1 cellular context compared by ENCODE assay signal in the genomic region with DNA sequence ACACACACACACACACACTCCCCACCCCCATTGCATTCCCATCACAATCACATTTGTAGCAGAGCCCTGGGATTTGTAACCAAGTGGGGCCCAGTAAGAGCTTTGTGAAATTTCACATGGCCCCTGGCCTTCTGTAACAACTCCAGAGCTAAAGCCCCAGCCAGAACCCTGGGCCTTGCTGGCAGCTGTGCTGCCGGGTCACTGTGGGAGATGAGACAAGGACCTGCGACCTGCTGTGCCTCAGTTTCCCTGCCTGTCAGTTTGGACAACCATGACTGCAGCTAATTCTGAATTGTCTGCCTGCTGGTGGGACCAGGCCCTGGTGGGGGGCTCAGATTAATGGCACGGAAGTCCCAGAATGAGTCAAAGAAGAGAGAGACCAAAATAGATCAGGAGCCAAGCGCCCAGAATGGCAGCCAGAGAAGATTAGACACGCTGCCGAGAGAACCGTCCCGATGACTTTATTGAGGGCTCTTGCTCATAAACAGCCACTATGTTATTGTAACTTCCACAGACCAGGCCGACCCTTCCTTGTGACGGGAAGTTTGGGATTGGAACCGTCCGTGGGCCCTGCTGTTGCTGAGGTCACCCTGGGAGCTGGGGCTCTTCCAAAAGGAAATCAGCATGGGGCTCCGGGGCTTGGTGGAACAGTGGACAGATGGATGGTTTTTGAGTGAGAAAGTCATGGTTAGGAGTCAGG.
TF ChIP-seq lines count a peak whose summit lies in the region.

No MANE protein-coding gene starts in this region.

TF ChIP-seq in IMR-90, 13 proteins besides CTCF, POLR2A, EP300 and RAD21 (continued from another document):
- TF ChIP-seq, protein P1, sequence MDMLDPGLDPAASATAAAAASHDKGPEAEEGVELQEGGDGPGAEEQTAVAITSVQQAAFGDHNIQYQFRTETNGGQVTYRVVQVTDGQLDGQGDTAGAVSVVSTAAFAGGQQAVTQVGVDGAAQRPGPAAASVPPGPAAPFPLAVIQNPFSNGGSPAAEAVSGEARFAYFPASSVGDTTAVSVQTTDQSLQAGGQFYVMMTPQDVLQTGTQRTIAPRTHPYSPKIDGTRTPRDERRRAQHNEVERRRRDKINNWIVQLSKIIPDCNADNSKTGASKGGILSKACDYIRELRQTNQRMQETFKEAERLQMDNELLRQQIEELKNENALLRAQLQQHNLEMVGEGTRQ (IDR thresholded peaks at IDR 0.05; ENCODE audit: low read depth, low read length) = no peak
- TF ChIP-seq CEBPB (IDR thresholded peaks at IDR 0.05; ENCODE audit: low read depth, low read length) = no peak
- no peak for TF ChIP-seq MAZ (IDR thresholded peaks at IDR 0.05; ENCODE audit: borderline replicate concordance, low read depth, low read length)
- TF ChIP-seq FOS (IDR thresholded peaks at IDR 0.05; ENCODE audit: low read depth, low read length) = no peak
- no peak for TF ChIP-seq RFX5 (IDR thresholded peaks at IDR 0.05; ENCODE audit: low read depth, low read length)
- no peak for TF ChIP-seq BHLHE40 (IDR thresholded peaks at IDR 0.05; ENCODE audit: low read depth, low read length)
- TF ChIP-seq MAFK (IDR thresholded peaks at IDR 0.05; ENCODE audit: low read depth, low read length) = no peak
- no peak for TF ChIP-seq NFE2L2 (IDR thresholded peaks at IDR 0.05; ENCODE audit: low read depth, low read length)
- TF ChIP-seq, protein P2, sequence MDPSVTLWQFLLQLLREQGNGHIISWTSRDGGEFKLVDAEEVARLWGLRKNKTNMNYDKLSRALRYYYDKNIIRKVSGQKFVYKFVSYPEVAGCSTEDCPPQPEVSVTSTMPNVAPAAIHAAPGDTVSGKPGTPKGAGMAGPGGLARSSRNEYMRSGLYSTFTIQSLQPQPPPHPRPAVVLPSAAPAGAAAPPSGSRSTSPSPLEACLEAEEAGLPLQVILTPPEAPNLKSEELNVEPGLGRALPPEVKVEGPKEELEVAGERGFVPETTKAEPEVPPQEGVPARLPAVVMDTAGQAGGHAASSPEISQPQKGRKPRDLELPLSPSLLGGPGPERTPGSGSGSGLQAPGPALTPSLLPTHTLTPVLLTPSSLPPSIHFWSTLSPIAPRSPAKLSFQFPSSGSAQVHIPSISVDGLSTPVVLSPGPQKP (IDR thresholded peaks at IDR 0.05; ENCODE audit: borderline replicate concordance, low read depth, low read length) = no peak
- TF ChIP-seq MXI1 (IDR thresholded peaks at IDR 0.05; ENCODE audit: borderline replicate concordance, low read depth, low read length) = no peak
